9 cellular contexts compared by ENCODE assay signal in genomic region chr4:121632686-121633085, GRCh38.
"Had no signal": no experiment of that assay in that cellular context is flagged by ENCODE, and none has a peak within 500 bp of the region (broad histone marks: within the 10 kb centered on the region; RNA-seq: fewer than 3 reads in every experiment).

No MANE protein-coding gene starts in this region.

- H3K4me1 ChIP-seq: HAP-1 had no signal

- FAIRE-seq: HTR-8/SVneo, K562 had no signal

- H3K4me3 ChIP-seq: GM23338, HAP-1, K562 had no signal

- H3K9me3 ChIP-seq: HAP-1 had no signal

- ATAC-seq: GM23338, HCT116, K562 had no signal

- DNase-seq: H7, HFFc6, IMR-90, KG1 had no signal

- H2AFZ ChIP-seq: GM23338 had no signal

- H3K36me3 ChIP-seq: HAP-1 had no signal
